Comparison of ENCODE assay signal across 1 cellular context in the genomic region with DNA sequence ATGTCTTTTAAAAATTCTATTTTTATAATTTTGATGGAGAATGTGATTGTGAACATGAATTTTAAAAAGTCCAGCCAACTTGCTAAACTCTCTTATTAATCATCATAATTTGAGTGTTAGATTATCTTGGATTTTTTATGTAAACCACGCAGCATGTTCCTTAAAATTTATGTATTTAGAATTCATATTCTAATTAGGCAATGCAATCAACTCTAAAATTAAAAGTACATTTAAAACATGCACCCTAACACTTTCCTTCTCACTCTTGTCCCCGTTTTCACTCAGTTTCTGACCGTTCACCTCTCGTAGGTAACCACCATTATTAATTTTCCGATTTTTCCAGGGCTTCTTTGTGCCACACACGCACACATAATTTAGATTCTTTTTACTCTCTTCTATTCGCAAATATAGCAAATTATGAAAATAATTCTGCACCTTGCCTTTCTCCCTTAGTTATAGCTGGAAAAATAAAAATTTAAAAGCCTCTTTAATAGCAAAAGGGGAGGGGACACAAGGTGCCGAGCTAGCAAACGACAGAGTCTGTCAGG.
TF ChIP-seq lines count a peak whose summit lies in the region.

No MANE protein-coding gene starts in this region.

TF ChIP-seq in IMR-90, 13 proteins besides CTCF, POLR2A, EP300 and RAD21 (continued from another document):
- TF ChIP-seq FOS (IDR thresholded peaks at IDR 0.05; ENCODE audit: low read depth, low read length) (no peak), BHLHE40 (IDR thresholded peaks at IDR 0.05; ENCODE audit: low read depth, low read length) (no peak), MAFK (IDR thresholded peaks at IDR 0.05; ENCODE audit: low read depth, low read length) (no peak; the same call in 1 of the 2 replicates), MXI1 (IDR thresholded peaks at IDR 0.05; ENCODE audit: borderline replicate concordance, low read depth, low read length) (no peak), CHD1 (IDR thresholded peaks at IDR 0.05; ENCODE audit: low read depth, low read length) (no peak), RCOR1 (IDR thresholded peaks at IDR 0.05; ENCODE audit: insufficient replicate concordance, low read length) (no peak), SMC3 (IDR thresholded peaks at IDR 0.05; ENCODE audit: low read depth, low read length) (no peak), RFX5 (IDR thresholded peaks at IDR 0.05; ENCODE audit: low read depth, low read length) (no peak), CEBPB (IDR thresholded peaks at IDR 0.05; ENCODE audit: low read depth, low read length) (no peak), NFE2L2 (IDR thresholded peaks at IDR 0.05; ENCODE audit: low read depth, low read length) (no peak)
- TF ChIP-seq, protein P1, sequence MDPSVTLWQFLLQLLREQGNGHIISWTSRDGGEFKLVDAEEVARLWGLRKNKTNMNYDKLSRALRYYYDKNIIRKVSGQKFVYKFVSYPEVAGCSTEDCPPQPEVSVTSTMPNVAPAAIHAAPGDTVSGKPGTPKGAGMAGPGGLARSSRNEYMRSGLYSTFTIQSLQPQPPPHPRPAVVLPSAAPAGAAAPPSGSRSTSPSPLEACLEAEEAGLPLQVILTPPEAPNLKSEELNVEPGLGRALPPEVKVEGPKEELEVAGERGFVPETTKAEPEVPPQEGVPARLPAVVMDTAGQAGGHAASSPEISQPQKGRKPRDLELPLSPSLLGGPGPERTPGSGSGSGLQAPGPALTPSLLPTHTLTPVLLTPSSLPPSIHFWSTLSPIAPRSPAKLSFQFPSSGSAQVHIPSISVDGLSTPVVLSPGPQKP (IDR thresholded peaks at IDR 0.05; ENCODE audit: borderline replicate concordance, low read depth, low read length), result no peak
- TF ChIP-seq, protein P2, sequence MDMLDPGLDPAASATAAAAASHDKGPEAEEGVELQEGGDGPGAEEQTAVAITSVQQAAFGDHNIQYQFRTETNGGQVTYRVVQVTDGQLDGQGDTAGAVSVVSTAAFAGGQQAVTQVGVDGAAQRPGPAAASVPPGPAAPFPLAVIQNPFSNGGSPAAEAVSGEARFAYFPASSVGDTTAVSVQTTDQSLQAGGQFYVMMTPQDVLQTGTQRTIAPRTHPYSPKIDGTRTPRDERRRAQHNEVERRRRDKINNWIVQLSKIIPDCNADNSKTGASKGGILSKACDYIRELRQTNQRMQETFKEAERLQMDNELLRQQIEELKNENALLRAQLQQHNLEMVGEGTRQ (IDR thresholded peaks at IDR 0.05; ENCODE audit: low read depth, low read length), result no peak
TF ChIP-seq in IMR-90: peak in this region for 0.
